In genomic region chr1:23555225-23555801, GRCh38 we compare ENCODE assay signal across 1 cellular context.
TF ChIP-seq lines count a peak whose summit lies in the region.

No MANE protein-coding gene starts in this region.

TF ChIP-seq in SK-N-SH, 30 proteins besides CTCF, POLR2A, EP300 and RAD21 (continued from another document):
- TF ChIP-seq USF1 (IDR thresholded peaks at IDR 0.05; ENCODE audit: borderline replicate concordance, low read depth) = no peak
- no peak for TF ChIP-seq RCOR1 (IDR thresholded peaks at IDR 0.05; ENCODE audit: low read length)
